ENCODE assay signal across 10 cellular contexts in the genomic region with DNA sequence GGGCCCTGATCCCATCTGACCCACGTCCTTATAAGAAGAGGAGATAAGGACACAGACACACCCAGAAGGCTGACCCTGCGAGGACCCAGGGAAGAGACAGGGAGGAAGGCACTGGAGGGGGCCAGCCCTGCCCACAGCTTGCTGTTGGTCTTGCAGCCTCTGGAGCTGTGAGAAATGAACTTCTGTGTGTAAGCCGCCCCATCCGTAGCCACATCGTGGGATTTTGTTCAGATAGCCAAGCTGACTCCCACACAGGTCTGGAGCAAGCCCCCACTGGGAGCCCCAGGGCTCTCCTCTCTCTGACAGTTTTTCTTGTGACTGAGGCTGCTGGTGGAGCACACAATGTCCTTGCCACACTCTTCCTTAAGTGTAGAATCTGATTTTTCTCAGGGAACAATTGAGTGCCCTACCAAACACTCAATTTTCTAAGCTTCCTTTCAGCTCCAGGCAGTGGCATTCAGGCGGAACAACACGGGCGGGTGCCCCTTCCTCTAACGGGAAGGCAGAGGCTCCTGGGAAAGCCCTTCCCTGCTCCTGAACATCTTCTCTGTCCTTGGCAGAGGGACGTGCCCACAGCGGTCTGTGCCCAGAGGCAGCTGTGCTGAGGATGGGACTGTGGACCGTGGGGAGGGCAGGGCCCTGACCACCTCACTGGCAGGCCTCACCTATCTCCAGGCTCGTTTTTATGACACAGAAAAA.
"Had no signal": no experiment of that assay in that cellular context is flagged by ENCODE, and none has a peak within 500 bp of the region (broad histone marks: within the 10 kb centered on the region; RNA-seq: fewer than 3 reads in every experiment).

No MANE protein-coding gene starts in this region.

- H3K36me3 ChIP-seq: breast epithelium had no signal

- H3K27ac ChIP-seq: breast epithelium, foreskin keratinocyte, skin epidermis had no signal

- H3K4me1 ChIP-seq: breast epithelium had no signal

- DNase-seq: activated CD4-positive, CD25-positive, alpha-beta regulatory T cell; activated gamma-delta T cell; activated T-cell treated with anti-CD3 and anti-CD28 coated beads, Interleukin-2, amount 50 U/mL, for 48 hours; anterior cingulate cortex; left colon; mesenchymal stem cell; trophoblast cell had no signal

- H3K27me3 ChIP-seq: foreskin keratinocyte had no signal

- H3K4me3 ChIP-seq: breast epithelium, skin epidermis had no signal

- H3K9me3 ChIP-seq: breast epithelium had no signal
